ENCODE assay signal across 25 cellular contexts in genomic region chrX:96394566-96394965, GRCh38.
DNase-seq lines count a peak whose midpoint lies in the region; ATAC-seq and TF ChIP-seq lines count a peak whose summit lies in the region.
"Had no signal": no experiment of that assay in that cellular context is flagged by ENCODE, and none has a peak within 500 bp of the region (broad histone marks: within the 10 kb centered on the region; RNA-seq: fewer than 3 reads in every experiment).

No MANE protein-coding gene starts in this region.

- no peaks in the 10 kb centered on the region for H3K36me3 Mint-ChIP-seq in HFFc6 (ENCODE audit: low read depth)
- H3K36me3 Mint-ChIP-seq in GM23338 (ENCODE audit: low read depth): no peaks in the 10 kb centered on the region
- H3K36me3 Mint-ChIP-seq: activated naive CD4-positive, alpha-beta T cell treated with anti-CD3 and anti-CD28 coated beads, Interleukin-2, amount 50 U/mL, for 72 hours had no signal

- no peak overlapping the region for H2AFZ ChIP-seq in GM23338

- H3K79me2 ChIP-seq in GM23338 (replicated peaks; ENCODE audit: insufficient read depth): no peaks in the 10 kb centered on the region

- H3K27ac ChIP-seq in 22Rv1 (0 out of 2 replicates have a peak overlapping the region, but pooled peaks have one; percentile 27), GM23338 (ENCODE audit: low read depth) (no peak overlapping the region)
- H3K27ac ChIP-seq: ascending aorta, thyroid gland had no signal

- no peaks in the 10 kb centered on the region for H3K4me1 ChIP-seq in adipocyte (ENCODE audit: control insufficient read depth, insufficient read depth, low read length)
- no peaks in the 10 kb centered on the region for H3K4me1 ChIP-seq in GM23338 (ENCODE audit: insufficient read depth)
- H3K4me1 ChIP-seq: ascending aorta, thyroid gland had no signal

- H3K4me1 Mint-ChIP-seq in HFFc6 (ENCODE audit: low read depth) (peaks cover 12% of the 10 kb centered on the region), GM23338 (no peaks in the 10 kb centered on the region)
- H3K4me1 Mint-ChIP-seq: activated CD4-positive, alpha-beta T cell treated with anti-CD3 and anti-CD28 coated beads for 36 hours; naive thymus-derived CD8-positive, alpha-beta T cell; stimulated activated naive CD8-positive, alpha-beta T cell treated with anti-CD3 and anti-CD28 coated beads, Interleukin-15, amount 100 ng/mL, for 72 hours had no signal

- H3K27me3 Mint-ChIP-seq in HFFc6 (ENCODE audit: insufficient read depth) (no peaks in the 10 kb centered on the region; the same call in 1 of the 2 replicates), GM23338 (ENCODE audit: insufficient read depth, low read depth, poor library complexity) (peaks cover 3% of the 10 kb centered on the region)
- H3K27me3 Mint-ChIP-seq: activated CD4-positive, alpha-beta T cell treated with anti-CD3 and anti-CD28 coated beads for 36 hours; CD4-positive, alpha-beta T cell; dendritic cell treated with granulocyte-macrophage colony-stimulating factor and Interleukin-4, amounts not matched to agents 40 ng/mL and 50 ng/mL, for 4 days; stimulated activated naive CD8-positive, alpha-beta T cell treated with anti-CD3 and anti-CD28 coated beads, Interleukin-15, amount 100 ng/mL, for 72 hours had no signal

- no peak overlapping the region for H3K27ac Mint-ChIP-seq in HFFc6
- H3K27ac Mint-ChIP-seq in GM23338: no peak overlapping the region
- H3K27ac Mint-ChIP-seq: activated CD4-positive, alpha-beta T cell treated with anti-CD3 and anti-CD28 coated beads for 36 hours; activated CD8-positive, alpha-beta T cell treated with anti-CD3 and anti-CD28 coated beads, Interleukin-2, amount 10 ng/mL, durations not matched to agents 7 days and 5 days; activated naive CD4-positive, alpha-beta T cell treated with anti-CD3 and anti-CD28 coated beads, Interleukin-2, amount 50 U/mL, for 72 hours; activated T-helper 2 cell treated with anti-CD3 and anti-CD28 coated beads, Interferon-gamma antibody, Interleukin-2, Interleukin-4, amounts not matched to agents 10 μg/mL and 5 μg/mL and 100 μg/mL, durations not matched to agents 14 hours and 24 hours and 36 hours; CD4-positive, alpha-beta T cell; dendritic cell treated with granulocyte-macrophage colony-stimulating factor and Interleukin-4, amounts not matched to agents 40 ng/mL and 50 ng/mL, for 4 days; naive thymus-derived CD8-positive, alpha-beta T cell; stimulated activated naive CD8-positive, alpha-beta T cell treated with anti-CD3 and anti-CD28 coated beads, Interleukin-15, amount 100 ng/mL, for 72 hours; T-helper 2 cell treated with Interferon-gamma antibody and Interleukin-4, amounts not matched to agents 5 μg/mL and 100 μg/mL, for 36 hours had no signal

- H3K9me3 Mint-ChIP-seq in HFFc6 (no peaks in the 10 kb centered on the region), GM23338 (no peaks in the 10 kb centered on the region)
- H3K9me3 Mint-ChIP-seq: activated naive CD4-positive, alpha-beta T cell treated with anti-CD3 and anti-CD28 coated beads, Interleukin-2, amount 50 U/mL, for 72 hours; activated T-helper 2 cell treated with anti-CD3 and anti-CD28 coated beads, Interferon-gamma antibody, Interleukin-2, Interleukin-4, amounts not matched to agents 10 μg/mL and 5 μg/mL and 100 μg/mL, durations not matched to agents 14 hours and 24 hours and 36 hours; dendritic cell treated with granulocyte-macrophage colony-stimulating factor and Interleukin-4, amounts not matched to agents 40 ng/mL and 50 ng/mL, for 4 days; T-helper 2 cell treated with Interferon-gamma antibody and Interleukin-4, amounts not matched to agents 5 μg/mL and 100 μg/mL, for 36 hours had no signal

- no peaks in the 10 kb centered on the region for H4K20me1 ChIP-seq in GM23338 (replicated peaks; ENCODE audit: insufficient read depth)

- no peaks in the 10 kb centered on the region for H3F3A ChIP-seq in GM23338 (replicated peaks; ENCODE audit: low read depth)

- no peaks in the 10 kb centered on the region for H3K9me3 ChIP-seq in adipocyte (ENCODE audit: control insufficient read depth, low read length)
- H3K9me3 ChIP-seq: ascending aorta, thyroid gland had no signal

- no peak for TF ChIP-seq CTCF in 22Rv1 (IDR thresholded peaks at IDR 0.05)
- no peak for TF ChIP-seq CTCF in HFFc6 (IDR thresholded peaks at IDR 0.05)
- TF ChIP-seq CTCF in GM23338 (conservative IDR thresholded peaks at IDR 0.05; ENCODE audit: low read depth in 2 of 2): no peak

- H3K4me3 ChIP-seq in adipocyte (ENCODE audit: low read length) (no peak overlapping the region), GM23338 (no peak overlapping the region)
- H3K4me3 ChIP-seq: ascending aorta, thyroid gland had no signal

- H3K9me2 ChIP-seq in GM23338 (ENCODE audit: insufficient read depth): no peaks in the 10 kb centered on the region

- H3K9ac ChIP-seq in adipocyte (ENCODE audit: low read length): no peak overlapping the region

- DNase-seq in HFFc6 (peak; percentile 30), adipocyte (ENCODE audit: low read depth) (peak; percentile 15), iris pigment epithelial cell (ENCODE audit: low read depth) (peak; percentile 32), GM19240 (ENCODE audit: insufficient read length, low spot score) (no peak), iPS-NIHi11 (ENCODE audit: low spot score) (no peak), GM23338 (ENCODE audit: low spot score) (no peak), left lobe of liver (ENCODE audit: low spot score) (no peak)
- DNase-seq: activated CD4-positive, alpha-beta T cell treated with anti-CD3 and anti-CD28 coated beads for 36 hours; activated CD8-positive, alpha-beta T cell treated with anti-CD3 and anti-CD28 coated beads, Interleukin-2, amount 10 ng/mL, durations not matched to agents 7 days and 5 days; AML-193; CD4-positive, alpha-beta T cell; DMS153; GDM1; naive thymus-derived CD8-positive, alpha-beta T cell; NCI-H2081 treated with DMSO at 0.1 percent for 48 hours; occipital lobe; stimulated activated naive CD8-positive, alpha-beta T cell treated with anti-CD3 and anti-CD28 coated beads, Interleukin-15, amount 100 ng/mL, for 72 hours; thyroid gland had no signal

- H3K36me3 ChIP-seq in adipocyte (ENCODE audit: control insufficient read depth, insufficient read depth, low read length, severe bottlenecking) (no peaks in the 10 kb centered on the region), GM23338 (ENCODE audit: insufficient read depth) (no peaks in the 10 kb centered on the region)
- H3K36me3 ChIP-seq: ascending aorta, thyroid gland had no signal

- H3K4me2 ChIP-seq in GM23338: no peak overlapping the region

- ATAC-seq in GM23338 (no peak), left lobe of liver (no peak)
- ATAC-seq: activated CD4-positive, alpha-beta T cell treated with anti-CD3 and anti-CD28 coated beads for 36 hours; activated CD8-positive, alpha-beta T cell treated with anti-CD3 and anti-CD28 coated beads, Interleukin-2, amount 10 ng/mL, durations not matched to agents 7 days and 5 days; activated naive CD4-positive, alpha-beta T cell treated with anti-CD3 and anti-CD28 coated beads, Interleukin-2, amount 50 U/mL, for 72 hours; naive thymus-derived CD8-positive, alpha-beta T cell; Right ventricle myocardium inferior; stimulated activated naive CD8-positive, alpha-beta T cell treated with anti-CD3 and anti-CD28 coated beads, Interleukin-15, amount 100 ng/mL, for 72 hours had no signal

- H3K27me3 ChIP-seq in adipocyte (replicated peaks; ENCODE audit: control insufficient read depth, insufficient read depth, low read length) (peaks cover 3% of the 10 kb centered on the region), GM23338 (ENCODE audit: insufficient read depth) (no peaks in the 10 kb centered on the region)
- H3K27me3 ChIP-seq: ascending aorta, thyroid gland had no signal

- H3K4me3 Mint-ChIP-seq in HFFc6: no peak overlapping the region
- no peak overlapping the region for H3K4me3 Mint-ChIP-seq in GM23338
- H3K4me3 Mint-ChIP-seq: activated CD4-positive, alpha-beta T cell treated with anti-CD3 and anti-CD28 coated beads for 36 hours; activated CD8-positive, alpha-beta T cell treated with anti-CD3 and anti-CD28 coated beads, Interleukin-2, amount 10 ng/mL, durations not matched to agents 7 days and 5 days; CD4-positive, alpha-beta T cell; dendritic cell treated with granulocyte-macrophage colony-stimulating factor and Interleukin-4, amounts not matched to agents 40 ng/mL and 50 ng/mL, for 4 days; naive thymus-derived CD8-positive, alpha-beta T cell; stimulated activated naive CD8-positive, alpha-beta T cell treated with anti-CD3 and anti-CD28 coated beads, Interleukin-15, amount 100 ng/mL, for 72 hours; T-helper 2 cell treated with Interferon-gamma antibody and Interleukin-4, amounts not matched to agents 5 μg/mL and 100 μg/mL, for 36 hours had no signal

TF ChIP-seq in GM23338, 12 proteins besides CTCF, POLR2A, EP300 and RAD21 (continues in another document):
- TF ChIP-seq POLR2AphosphoS5 (IDR thresholded peaks at IDR 0.05; ENCODE audit: low read depth) (no peak), NANOG (IDR thresholded peaks at IDR 0.05; ENCODE audit: borderline replicate concordance) (no peak), JUNB (IDR thresholded peaks at IDR 0.05; ENCODE audit: unreplicated experiment) (no peak), REST (IDR thresholded peaks at IDR 0.05; ENCODE audit: unreplicated experiment) (no peak), ZNF331 (CRISPR knock-in tag; IDR thresholded peaks at IDR 0.05; ENCODE audit: low read depth) (no peak)

Comparison
In these comparisons a context has a peak if more than half of its experiments do, and no peak if none do; other contexts are left out.
1. DNase-seq: peak in HFFc6 (single experiment), adipocyte (single experiment) and iris pigment epithelial cell (single experiment); none in GM19240 (single experiment), iPS-NIHi11 (single experiment), GM23338 (single experiment) and left lobe of liver (single experiment).